Comparison of ENCODE assay signal across 25 cellular contexts in genomic region chr15:39207532-39208115, GRCh38.
"Had no signal": no experiment of that assay in that cellular context is flagged by ENCODE, and none has a peak within 500 bp of the region (broad histone marks: within the 10 kb centered on the region; RNA-seq: fewer than 3 reads in every experiment).

No MANE protein-coding gene starts in this region.

- H3K27me3 Mint-ChIP-seq: stimulated activated memory B cell treated with anti-CD40 and anti-IgM and Interleukin-4, amounts not matched to agents 10 μg/mL and 1 μg/mL and 100 μg/mL, for 72 hours; type B pancreatic cell had no signal

- H3K4me3 Mint-ChIP-seq: memory B cell; naive thymus-derived CD4-positive, alpha-beta T cell; natural killer cell treated with Interleukin-12 subunit alpha and Interleukin-12 subunit beta and Interleukin-15 and Interleukin-18, amount 100 ng/mL, for 72 hours; stimulated activated memory B cell treated with anti-CD40 and anti-IgM and Interleukin-4, amounts not matched to agents 10 μg/mL and 1 μg/mL and 100 μg/mL, for 72 hours; stimulated activated naive CD8-positive, alpha-beta T cell treated with anti-CD3 and anti-CD28 coated beads, Interleukin-15, amount 100 ng/mL, for 72 hours; type B pancreatic cell had no signal

- H3K9me3 Mint-ChIP-seq: natural killer cell treated with Interleukin-12 subunit alpha and Interleukin-12 subunit beta and Interleukin-15 and Interleukin-18, amount 100 ng/mL, for 72 hours; stimulated activated memory B cell treated with anti-CD40 and anti-IgM and Interleukin-4, amounts not matched to agents 10 μg/mL and 1 μg/mL and 100 μg/mL, for 72 hours had no signal

- H3K27ac ChIP-seq: pancreas, prostate gland, sigmoid colon, spleen, tibial nerve, vagina had no signal

- DNase-seq: hippocampal formation; kidney glomerular epithelial cell; left cardiac atrium; midbrain; mucosa of descending colon; naive thymus-derived CD4-positive, alpha-beta T cell; pancreas; posterior cingulate gyrus; retina; right cardiac atrium; sigmoid colon; spleen; stimulated activated CD4-positive, alpha-beta T cell treated with anti-CD3 and anti-CD28 coated beads, Interleukin-4, amount 100 ng/mL, for 4 hours; stimulated activated CD8-positive, alpha-beta memory T cell treated with anti-CD3 and anti-CD28 coated beads, Interleukin-4, amount 100 ng/mL, for 48 hours; stimulated activated naive CD4-positive, alpha-beta T cell treated with Interleukin-2 at 50 U/mL for 16 hours; stimulated activated naive CD8-positive, alpha-beta T cell treated with anti-CD3 and anti-CD28 coated beads, Interleukin-15, amount 100 ng/mL, for 72 hours; substantia nigra had no signal

- H3K4me1 Mint-ChIP-seq: memory B cell; naive thymus-derived CD4-positive, alpha-beta T cell; stimulated activated memory B cell treated with anti-CD40 and anti-IgM and Interleukin-4, amounts not matched to agents 10 μg/mL and 1 μg/mL and 100 μg/mL, for 72 hours; stimulated activated naive CD8-positive, alpha-beta T cell treated with anti-CD3 and anti-CD28 coated beads, Interleukin-15, amount 100 ng/mL, for 72 hours had no signal

- H3K4me1 ChIP-seq: prostate gland, spleen, tibial nerve, vagina had no signal

- H3K27ac Mint-ChIP-seq: memory B cell; naive thymus-derived CD4-positive, alpha-beta T cell; natural killer cell treated with Interleukin-12 subunit alpha and Interleukin-12 subunit beta and Interleukin-15 and Interleukin-18, amount 100 ng/mL, for 72 hours; stimulated activated memory B cell treated with anti-CD40 and anti-IgM and Interleukin-4, amounts not matched to agents 10 μg/mL and 1 μg/mL and 100 μg/mL, for 72 hours; stimulated activated naive CD8-positive, alpha-beta T cell treated with anti-CD3 and anti-CD28 coated beads, Interleukin-15, amount 100 ng/mL, for 72 hours; type B pancreatic cell had no signal

- H3K36me3 Mint-ChIP-seq: memory B cell; naive thymus-derived CD4-positive, alpha-beta T cell; natural killer cell treated with Interleukin-12 subunit alpha and Interleukin-12 subunit beta and Interleukin-15 and Interleukin-18, amount 100 ng/mL, for 72 hours; stimulated activated memory B cell treated with anti-CD40 and anti-IgM and Interleukin-4, amounts not matched to agents 10 μg/mL and 1 μg/mL and 100 μg/mL, for 72 hours; type B pancreatic cell had no signal

- H3K4me3 ChIP-seq: mucosa of descending colon, pancreas, prostate gland, sigmoid colon, spleen, tibial nerve, vagina had no signal

- H3K36me3 ChIP-seq: pancreas, prostate gland, sigmoid colon, spleen, tibial nerve, vagina had no signal

- H3K27me3 ChIP-seq: pancreas, sigmoid colon, spleen, tibial nerve, vagina had no signal

- H3K9me3 ChIP-seq: mucosa of descending colon, pancreas, prostate gland, sigmoid colon, vagina had no signal

- ATAC-seq: left cardiac atrium; left lobe of liver; mucosa of descending colon; naive thymus-derived CD4-positive, alpha-beta T cell; natural killer cell treated with Interleukin-12 subunit alpha and Interleukin-12 subunit beta and Interleukin-15 and Interleukin-18, amount 100 ng/mL, for 72 hours; pancreas; right cardiac atrium; stimulated activated memory B cell treated with anti-CD40 and anti-IgM and Interleukin-4, amounts not matched to agents 10 μg/mL and 1 μg/mL and 100 μg/mL, for 72 hours; stimulated activated naive CD8-positive, alpha-beta T cell treated with anti-CD3 and anti-CD28 coated beads, Interleukin-15, amount 100 ng/mL, for 72 hours had no signal
